In the genomic region with DNA sequence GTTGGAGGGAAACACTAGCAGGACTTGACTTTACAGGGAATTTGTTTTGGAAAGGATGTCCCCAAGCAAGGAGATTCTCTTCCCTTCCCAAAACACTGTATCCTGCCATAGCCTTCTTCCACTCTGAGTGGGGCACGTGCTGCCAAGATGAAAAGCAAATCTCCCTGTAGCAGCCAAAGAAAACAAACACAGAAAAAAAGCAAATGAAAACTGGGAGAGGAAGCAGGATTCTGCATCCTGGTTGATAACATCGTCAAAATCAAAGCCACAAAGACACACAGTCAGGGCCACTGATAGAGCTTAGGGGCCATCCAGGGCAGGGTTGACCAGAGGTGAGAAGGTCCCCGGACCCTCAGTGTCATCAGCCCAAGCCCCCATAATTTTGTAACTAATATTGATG, we compare ENCODE assay signal across 1 cellular context.
TF ChIP-seq lines count a peak whose summit lies in the region.

No MANE protein-coding gene starts in this region.

TF ChIP-seq in H1, 55 proteins besides CTCF, POLR2A, EP300 and RAD21 (continued from another document):
- no peak for TF ChIP-seq GABPA (IDR thresholded peaks at IDR 0.05; ENCODE audit: borderline replicate concordance, insufficient read depth, low read length)
